In genomic region chr9:36457836-36458429, GRCh38 we compare ENCODE assay signal across 12 cellular contexts. TPM values are rescaled to one million over a fixed set of nuclear protein-coding genes. Genes with fewer than 3 reads are reported as not detected.
DNase-seq lines count a peak whose midpoint lies in the region; ATAC-seq and TF ChIP-seq lines count a peak whose summit lies in the region.
"Had no signal": no experiment of that assay in that cellular context is flagged by ENCODE, and none has a peak within 500 bp of the region (broad histone marks: within the 10 kb centered on the region; RNA-seq: fewer than 3 reads in every experiment).

No MANE protein-coding gene starts in this region.

- H3K4me1 ChIP-seq in H9 (ENCODE audit: insufficient read depth, low read length) (no peaks in the 10 kb centered on the region; the same call in 1 of the 2 replicates), trophoblast cell (ENCODE audit: control insufficient read depth in 1 of 2, insufficient read depth in 2 of 2, low read length in 2 of 2) (peaks cover 3 to 7% of the 10 kb centered on the region in 2 experiments), PC-9 (replicated peaks; ENCODE audit: insufficient read depth) (no peaks in the 10 kb centered on the region)

- H2BK120ac ChIP-seq in H9 (ENCODE audit: low read depth, low read length, poor library complexity, severe bottlenecking), result no peak overlapping the region
- H2BK120ac ChIP-seq in trophoblast cell (ENCODE audit: insufficient read depth, low read length, poor library complexity), result no peak overlapping the region

- no peak overlapping the region for H3K56ac ChIP-seq in H9 (ENCODE audit: insufficient read length, low read depth, low read length)

- no TSS peak for BruUV-seq in PC-9 (replicated peaks; lab: Mats Ljungman, UMichigan)

- H3K4ac ChIP-seq in H9 (ENCODE audit: low read depth, low read length), result no peak overlapping the region
- no peak overlapping the region for H3K4ac ChIP-seq in trophoblast cell (ENCODE audit: low read depth, low read length)

- H3K27ac ChIP-seq in H9 (ENCODE audit: insufficient read length, low read depth, low read length), result no peak overlapping the region
- no peak overlapping the region for H3K27ac ChIP-seq in trophoblast cell (ENCODE audit: low read depth, low read length)
- H3K27ac ChIP-seq in PC-9, result no peak overlapping the region
- H3K27ac ChIP-seq: gastroesophageal sphincter had no signal

- H3K4me1 Mint-ChIP-seq in activated CD8-positive, alpha-beta memory T cell treated with anti-CD3 and anti-CD28 coated beads, Interleukin-2, amount 10 ng/mL, durations not matched to agents 7 days and 5 days, result peaks cover 49% of the 10 kb centered on the region
- peaks cover 20 to 30% of the 10 kb centered on the region in 2 experiments for H3K4me1 Mint-ChIP-seq in H9
- H3K4me1 Mint-ChIP-seq in stimulated activated memory B cell treated with anti-CD40 and anti-IgM and Interleukin-4, amounts not matched to agents 10 μg/mL and 1 μg/mL and 100 μg/mL, for 72 hours, result peaks cover 56% of the 10 kb centered on the region

- no CpG with 5 or more reads among the region's 7 CpGs for WGBS in H9 (ENCODE audit: extremely low coverage, insufficient read length, low lambda C conversion rate)
- WGBS in trophoblast cell (ENCODE audit: extremely low coverage, insufficient coverage, insufficient read length), result no CpG with 5 or more reads among the region's 7 CpGs

- DNase-seq in activated CD8-positive, alpha-beta memory T cell treated with anti-CD3 and anti-CD28 coated beads, Interleukin-2, amount 10 ng/mL, durations not matched to agents 7 days and 5 days, result no peak
- no peak for DNase-seq in activated CD8-positive, alpha-beta memory T cell treated with anti-CD3 and anti-CD28 coated beads for 24 hours
- DNase-seq in H9 (no peak), trophoblast cell (no peak), UCSD-AML1 (lab: John Stamatoyannopoulos, UW; ENCODE audit: unreplicated experiment) (no peak), PC-9 (no peak)
- DNase-seq in activated naive CD4-positive, alpha-beta T cell treated with anti-CD3 and anti-CD28 coated beads, Interleukin-2, amount 50 U/mL, for 72 hours (ENCODE audit: low spot score in 2 of 2), result no peak
- DNase-seq: activated CD4-positive, CD25-positive, alpha-beta regulatory T cell; mesenchymal stem cell; NCI-H1092 treated with DMSO at 0.1 percent for 48 hours had no signal

- no peak overlapping the region for H3K4me3 ChIP-seq in trophoblast cell (ENCODE audit: low read depth, low read length)
- H3K4me3 ChIP-seq in PC-9, result no peak overlapping the region
- H3K4me3 ChIP-seq: gastroesophageal sphincter had no signal

- H3T11ph ChIP-seq in H9 (ENCODE audit: low read length), result no peak overlapping the region

- no peaks in the 10 kb centered on the region for H3F3A ChIP-seq in PC-9 (ENCODE audit: insufficient read depth, low read depth)

- no peak overlapping the region for H3K18ac ChIP-seq in H9 (ENCODE audit: insufficient read length, low read depth, low read length)
- no peak overlapping the region for H3K18ac ChIP-seq in trophoblast cell (ENCODE audit: low read length)

- H4K8ac ChIP-seq in H9 (replicated peaks; ENCODE audit: insufficient read length, low read depth, low read length), result no peak overlapping the region
- H4K8ac ChIP-seq in trophoblast cell (ENCODE audit: low read depth, low read length), result no peak overlapping the region

- H2BK20ac ChIP-seq in H9 (ENCODE audit: low read depth, low read length, poor library complexity, severe bottlenecking), result no peak overlapping the region

- no peak overlapping the region for H2AFZ ChIP-seq in H9 (ENCODE audit: low read length)
- no peak overlapping the region for H2AFZ ChIP-seq in trophoblast cell (ENCODE audit: insufficient read depth, low read length, poor library complexity)
- H2AFZ ChIP-seq in PC-9, result no peak overlapping the region

- H3K36me3 Mint-ChIP-seq in activated CD8-positive, alpha-beta memory T cell treated with anti-CD3 and anti-CD28 coated beads, Interleukin-2, amount 10 ng/mL, durations not matched to agents 7 days and 5 days, result peaks cover 30% of the 10 kb centered on the region
- H3K36me3 Mint-ChIP-seq in H9 (ENCODE audit: insufficient read depth in 1 of 3, low read depth in 3 of 3), result peaks cover 10 to 27% (median 22%) of the 10 kb centered on the region in 3 experiments
- peaks cover 0 to 8% of the 10 kb centered on the region in 2 donors for H3K36me3 Mint-ChIP-seq in activated naive CD4-positive, alpha-beta T cell treated with anti-CD3 and anti-CD28 coated beads, Interleukin-2, amount 50 U/mL, for 72 hours
- peaks cover 2% of the 10 kb centered on the region for H3K36me3 Mint-ChIP-seq in stimulated activated memory B cell treated with anti-CD40 and anti-IgM and Interleukin-4, amounts not matched to agents 10 μg/mL and 1 μg/mL and 100 μg/mL, for 72 hours

- no peak overlapping the region for H2BK15ac ChIP-seq in H9 (ENCODE audit: low read depth, low read length)

- H2BK5ac ChIP-seq in H9 (ENCODE audit: insufficient read length, low read length) (no peak overlapping the region), trophoblast cell (ENCODE audit: low read depth, low read length, poor library complexity) (no peak overlapping the region)

- peak overlapping the region; percentile 62 for H3K4me3 Mint-ChIP-seq in activated CD8-positive, alpha-beta memory T cell treated with anti-CD3 and anti-CD28 coated beads, Interleukin-2, amount 10 ng/mL, durations not matched to agents 7 days and 5 days
- H3K4me3 Mint-ChIP-seq in H9, result no peak overlapping the region
- peak overlapping the region; percentile 68 for H3K4me3 Mint-ChIP-seq in stimulated activated memory B cell treated with anti-CD40 and anti-IgM and Interleukin-4, amounts not matched to agents 10 μg/mL and 1 μg/mL and 100 μg/mL, for 72 hours

- no peaks in the 10 kb centered on the region for H3K9me3 Mint-ChIP-seq in activated CD8-positive, alpha-beta memory T cell treated with anti-CD3 and anti-CD28 coated beads, Interleukin-2, amount 10 ng/mL, durations not matched to agents 7 days and 5 days (ENCODE audit: low read depth)
- H3K9me3 Mint-ChIP-seq in H9, result no peaks in the 10 kb centered on the region
- no peaks in the 10 kb centered on the region for H3K9me3 Mint-ChIP-seq in activated naive CD4-positive, alpha-beta T cell treated with anti-CD3 and anti-CD28 coated beads, Interleukin-2, amount 50 U/mL, for 72 hours
- H3K9me3 Mint-ChIP-seq in stimulated activated memory B cell treated with anti-CD40 and anti-IgM and Interleukin-4, amounts not matched to agents 10 μg/mL and 1 μg/mL and 100 μg/mL, for 72 hours, result no peaks in the 10 kb centered on the region

- no peaks in the 10 kb centered on the region for H3K23me2 ChIP-seq in H9 (ENCODE audit: insufficient read length, low read depth, low read length, poor library complexity, severe bottlenecking)

- H3K23ac ChIP-seq in H9 (ENCODE audit: insufficient read length, low read depth, low read length) (no peak overlapping the region), trophoblast cell (ENCODE audit: low read length) (no peak overlapping the region)

- H3K27me3 ChIP-seq in H9 (ENCODE audit: insufficient read depth, low read length) (no peaks in the 10 kb centered on the region), trophoblast cell (ENCODE audit: insufficient read depth, low read length) (no peaks in the 10 kb centered on the region), PC-9 (ENCODE audit: insufficient read depth, low read depth) (no peaks in the 10 kb centered on the region)
- H3K27me3 ChIP-seq: gastroesophageal sphincter had no signal

- no peaks in the 10 kb centered on the region for H3K27me3 Mint-ChIP-seq in activated CD8-positive, alpha-beta memory T cell treated with anti-CD3 and anti-CD28 coated beads, Interleukin-2, amount 10 ng/mL, durations not matched to agents 7 days and 5 days
- H3K27me3 Mint-ChIP-seq in H9 (ENCODE audit: low read depth), result no peaks in the 10 kb centered on the region
- no peaks in the 10 kb centered on the region for H3K27me3 Mint-ChIP-seq in stimulated activated memory B cell treated with anti-CD40 and anti-IgM and Interleukin-4, amounts not matched to agents 10 μg/mL and 1 μg/mL and 100 μg/mL, for 72 hours

- TF ChIP-seq CTCF in H9 (conservative IDR thresholded peaks at IDR 0.05) (no peak), PC-9 (conservative IDR thresholded peaks at IDR 0.05) (no peak)

- H3K4me2 ChIP-seq in H9 (ENCODE audit: insufficient read depth, insufficient read length, low read length) (no peak overlapping the region), trophoblast cell (ENCODE audit: low read length) (no peak overlapping the region), PC-9 (no peak overlapping the region)

- intact Hi-C loops in PC-9 (cut with micrococcal nuclease; ENCODE audit: unreplicated experiment), result no loop called here

- H3K9me2 ChIP-seq in PC-9 (ENCODE audit: insufficient read depth), result no peaks in the 10 kb centered on the region

- H4K91ac ChIP-seq in H9 (ENCODE audit: insufficient read length, low read depth, low read length) (no peak overlapping the region), trophoblast cell (ENCODE audit: low read depth, low read length) (no peak overlapping the region)

- peak overlapping the region; percentile 80 for H3K27ac Mint-ChIP-seq in activated CD8-positive, alpha-beta memory T cell treated with anti-CD3 and anti-CD28 coated beads, Interleukin-2, amount 10 ng/mL, durations not matched to agents 7 days and 5 days
- H3K27ac Mint-ChIP-seq in H9, result peak overlapping the region; percentile 22 to 89 (median 74); a peak in 3 of 7 replicates
- H3K27ac Mint-ChIP-seq in activated naive CD4-positive, alpha-beta T cell treated with anti-CD3 and anti-CD28 coated beads, Interleukin-2, amount 50 U/mL, for 72 hours, result peak overlapping the region; percentile 63
- peak overlapping the region; percentile 80 for H3K27ac Mint-ChIP-seq in stimulated activated memory B cell treated with anti-CD40 and anti-IgM and Interleukin-4, amounts not matched to agents 10 μg/mL and 1 μg/mL and 100 μg/mL, for 72 hours

- POLR2A ChIA-PET in PC-9 (lab: Charles Lee; ENCODE audit: unreplicated experiment), result no interaction called here

- no peak overlapping the region for H2AK5ac ChIP-seq in H9 (ENCODE audit: insufficient read length, low read length)
- H2AK5ac ChIP-seq in trophoblast cell (ENCODE audit: low read length), result no peak overlapping the region

- H3K79me1 ChIP-seq in H9 (ENCODE audit: insufficient read depth, low read depth, low read length, poor library complexity, severe bottlenecking) (peaks cover 8% of the 10 kb centered on the region), trophoblast cell (ENCODE audit: low read length) (no peaks in the 10 kb centered on the region)

- peak; percentile 35 for ATAC-seq in activated CD8-positive, alpha-beta memory T cell treated with anti-CD3 and anti-CD28 coated beads, Interleukin-2, amount 10 ng/mL, durations not matched to agents 7 days and 5 days
- peak in 1 of 2 donors; percentile 14 for ATAC-seq in activated naive CD4-positive, alpha-beta T cell treated with anti-CD3 and anti-CD28 coated beads, Interleukin-2, amount 50 U/mL, for 72 hours
- no peak for ATAC-seq in stimulated activated memory B cell treated with anti-CD40 and anti-IgM and Interleukin-4, amounts not matched to agents 10 μg/mL and 1 μg/mL and 100 μg/mL, for 72 hours
- ATAC-seq: gastroesophageal sphincter had no signal

- H3K14ac ChIP-seq in H9 (ENCODE audit: insufficient read depth, low read length), result no peak overlapping the region
- no peak overlapping the region for H3K14ac ChIP-seq in trophoblast cell (ENCODE audit: low read length)

- no peak overlapping the region for H4K12ac ChIP-seq in trophoblast cell (ENCODE audit: low read depth, low read length)

- H3K9me3 ChIP-seq in H9 (ENCODE audit: control insufficient read depth, low read depth, low read length) (no peaks in the 10 kb centered on the region), trophoblast cell (ENCODE audit: insufficient read depth, low read depth, low read length) (no peaks in the 10 kb centered on the region), PC-9 (ENCODE audit: insufficient read depth, low read depth) (no peaks in the 10 kb centered on the region)
- H3K9me3 ChIP-seq: gastroesophageal sphincter had no signal

- H3K36me3 ChIP-seq in trophoblast cell (ENCODE audit: control insufficient read depth in 1 of 2, insufficient read depth in 2 of 2, low read length in 2 of 2) (peaks cover 6 to 11% of the 10 kb centered on the region in 2 experiments), PC-9 (ENCODE audit: low read depth) (no peaks in the 10 kb centered on the region)

- H4K5ac ChIP-seq in H9 (ENCODE audit: insufficient read length, low read depth, low read length), result no peak overlapping the region

- CTCF ChIA-PET in activated CD8-positive, alpha-beta memory T cell treated with anti-CD3 and anti-CD28 coated beads, Interleukin-2, amount 10 ng/mL, durations not matched to agents 7 days and 5 days (lab: Charles Lee), result interaction anchor here (0.8 to 4.7 kb wide), 10 partner anchors 11 to 98 kb away, joined by 3 to 37 read pairs (median 3); no protein-coding TSS in a partner anchor
- CTCF ChIA-PET in PC-9 (lab: Charles Lee), result no interaction called here

- H2BK12ac ChIP-seq in H9 (ENCODE audit: insufficient read length, low read depth, low read length) (no peak overlapping the region), trophoblast cell (ENCODE audit: low read length) (no peak overlapping the region)

- H3K79me2 ChIP-seq in H9 (ENCODE audit: insufficient read depth, low read length) (peaks cover 9% of the 10 kb centered on the region; the same call in 1 of the 2 replicates), trophoblast cell (ENCODE audit: control insufficient read depth, insufficient read depth, low read length, poor library complexity) (peaks cover 2% of the 10 kb centered on the region), PC-9 (ENCODE audit: low read depth) (no peaks in the 10 kb centered on the region)

- H4K20me1 ChIP-seq in H9 (ENCODE audit: control insufficient read depth, insufficient read depth, insufficient read length) (no peaks in the 10 kb centered on the region), PC-9 (ENCODE audit: insufficient read depth) (no peaks in the 10 kb centered on the region)

- H3K9ac ChIP-seq in H9 (ENCODE audit: extremely low read depth, insufficient read length, low read length) (no peak overlapping the region), trophoblast cell (ENCODE audit: low read length) (no peak overlapping the region)

RNA-seq across cellular contexts. Expression of gene RNF38, which starts 57.9 kb away (rescaled TPM):
- 10 to 100 TPM; 41.4 to 51.9 TPM for total RNA-seq in activated CD8-positive, alpha-beta memory T cell treated with anti-CD3 and anti-CD28 coated beads, Interleukin-2, amount 10 ng/mL, durations not matched to agents 7 days and 5 days
- total RNA-seq in H9 (2021) (58.8 and 60.2 TPM in 2 replicates), PC-9 (2021) (15.2 and 17.5 TPM in 2 replicates)
- total RNA-seq in activated naive CD4-positive, alpha-beta T cell treated with anti-CD3 and anti-CD28 coated beads, Interleukin-2, amount 50 U/mL, for 72 hours, result 10 to 100 TPM; 31.6 to 35.8 TPM
- 61.8 and 63.0 TPM in 2 replicates for polyA plus RNA-seq in trophoblast cell (2013)

Comparison
In these comparisons a context has a peak if more than half of its experiments do, and no peak if none do; other contexts are left out.
1. H3K4me3 Mint-ChIP-seq: peak in activated CD8-positive, alpha-beta memory T cell treated with anti-CD3 and anti-CD28 coated beads, Interleukin-2, amount 10 ng/mL, durations not matched to agents 7 days and 5 days (single experiment) and stimulated activated memory B cell treated with anti-CD40 and anti-IgM and Interleukin-4, amounts not matched to agents 10 μg/mL and 1 μg/mL and 100 μg/mL, for 72 hours (single experiment); none in H9 (0 of 2).
2. Peak in every context shown above with its lines, with median percentiles within 50 percentile points of each other: H3K27ac Mint-ChIP-seq.